Comparison of ENCODE assay signal across 8 cellular contexts in the genomic region with DNA sequence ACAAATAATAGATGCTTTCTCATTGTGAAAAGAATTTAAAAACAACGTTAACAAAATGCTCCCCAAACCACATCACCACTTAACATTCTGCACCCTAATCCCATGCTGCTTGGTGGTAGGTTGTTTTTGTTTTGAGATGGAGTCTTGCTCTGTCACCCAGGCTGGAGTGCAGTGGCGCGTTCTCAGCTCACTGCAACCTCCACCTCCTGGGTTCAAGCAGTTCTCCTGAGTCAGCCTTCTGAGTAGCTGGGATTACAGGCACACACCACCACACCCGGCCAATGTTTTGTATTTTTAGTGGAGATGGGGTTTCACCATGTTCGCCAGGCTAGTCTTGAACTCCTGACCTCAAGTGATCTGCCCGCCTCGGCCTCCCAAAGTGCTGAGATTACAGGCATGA.
DNase-seq lines count a peak whose midpoint lies in the region; ATAC-seq and TF ChIP-seq lines count a peak whose summit lies in the region.
"Not testable (repeated sequence)": the region's sequence is repeated elsewhere in the genome, so short reads cannot be mapped to it uniquely, and the experiment has no call there.

No MANE protein-coding gene starts in this region.

- peaks cover 55% of the 10 kb centered on the region for H3K4me1 Mint-ChIP-seq in endodermal cell

- H3K9me3 ChIP-seq in BLaER1 treated with 17β-estradiol and CSF1 and Interleukin-3, amounts not matched to agents 10 nM and 100 nM (replicated peaks in 1 of 11); endodermal cell (ENCODE audit: control insufficient read depth, low read length); hepatocyte (ENCODE audit: low read depth); psoas muscle; subcutaneous abdominal adipose tissue (ENCODE audit: control insufficient read depth in 5 of 5, low read length in 5 of 5): not testable (repeated sequence)

- not testable (repeated sequence) for H3K4me3 ChIP-seq in BLaER1 treated with 17β-estradiol and CSF1 and Interleukin-3, amounts not matched to agents 10 nM and 100 nM; endodermal cell (ENCODE audit: low read length); hepatocyte; subcutaneous abdominal adipose tissue (ENCODE audit: low read depth in 1 of 5, low read length in 5 of 5)
- peak overlapping the region; percentile 16 for H3K4me3 ChIP-seq in psoas muscle

- not testable (repeated sequence) for H3K9me3 Mint-ChIP-seq in endodermal cell

- peak overlapping the region; percentile 54 to 76 (median 69) for H3K4me2 ChIP-seq in BLaER1 treated with 17β-estradiol and CSF1 and Interleukin-3, amounts not matched to agents 10 nM and 100 nM
- H3K4me2 ChIP-seq in hepatocyte: peak overlapping the region; percentile 9

- H3K27me3 Mint-ChIP-seq in endodermal cell (ENCODE audit: insufficient read depth): not testable (repeated sequence)

- H3K9me2 ChIP-seq in hepatocyte (replicated peaks; ENCODE audit: insufficient read depth): not testable (repeated sequence)

- H3K79me2 ChIP-seq in hepatocyte: peaks cover 99% of the 10 kb centered on the region

- peak overlapping the region; percentile 81 for H3K27ac Mint-ChIP-seq in endodermal cell

- peaks cover 0 to 31% (median 13%) of the 10 kb centered on the region in 11 experiments; a peak in 11 of 22 replicates for H3K36me3 ChIP-seq in BLaER1 treated with 17β-estradiol and CSF1 and Interleukin-3, amounts not matched to agents 10 nM and 100 nM
- not testable (repeated sequence) for H3K36me3 ChIP-seq in endodermal cell (ENCODE audit: control insufficient read depth, insufficient read depth, low read length); hepatocyte (replicated peaks; ENCODE audit: insufficient read depth, low read depth); psoas muscle (ENCODE audit: insufficient read depth in 1 of 2, low read depth in 1 of 2); subcutaneous abdominal adipose tissue (ENCODE audit: control insufficient read depth in 5 of 5, insufficient read depth in 5 of 5, low read length in 5 of 5)

- peaks cover 99 to 100% (median 100%) of the 10 kb centered on the region in 11 experiments for H4K20me1 ChIP-seq in BLaER1 treated with 17β-estradiol and CSF1 and Interleukin-3, amounts not matched to agents 10 nM and 100 nM
- peaks cover 50% of the 10 kb centered on the region for H4K20me1 ChIP-seq in hepatocyte (ENCODE audit: insufficient read depth, poor library complexity, severe bottlenecking)

- H3K9ac ChIP-seq in BLaER1 treated with 17β-estradiol and CSF1 and Interleukin-3, amounts not matched to agents 10 nM and 100 nM; endodermal cell (ENCODE audit: extremely low read depth, low read length, poor library complexity, severe bottlenecking): not testable (repeated sequence)
- H3K9ac ChIP-seq in subcutaneous abdominal adipose tissue (ENCODE audit: low read length in 5 of 5): peak overlapping the region in 1 of 5 donors; percentile 40

- 57 to 81% methylated on average over 2 to 6 of the region's 7 CpGs for WGBS in endodermal cell (ENCODE audit: insufficient coverage in 1 of 2, insufficient read length in 1 of 2), 2 experiments
- WGBS in hepatocyte (ENCODE audit: low lambda C conversion rate, missing lambda C conversion rate): 68% methylated on average over 7 of the region's 7 CpGs
- 22 to 42% (median 26%) methylated on average over 7 of the region's 7 CpGs for WGBS in psoas muscle, 3 donors

- peaks cover 83 to 100% (median 96%) of the 10 kb centered on the region in 10 experiments for H3K4me1 ChIP-seq in BLaER1 treated with 17β-estradiol and CSF1 and Interleukin-3, amounts not matched to agents 10 nM and 100 nM
- peaks cover 47% of the 10 kb centered on the region for H3K4me1 ChIP-seq in endodermal cell (ENCODE audit: control insufficient read depth, insufficient read depth, low read length)
- peaks cover 27% of the 10 kb centered on the region for H3K4me1 ChIP-seq in hepatocyte (ENCODE audit: insufficient read depth)
- peaks cover 99% of the 10 kb centered on the region for H3K4me1 ChIP-seq in psoas muscle
- peaks cover 16 to 80% (median 75%) of the 10 kb centered on the region in 5 donors for H3K4me1 ChIP-seq in subcutaneous abdominal adipose tissue (ENCODE audit: control insufficient read depth in 5 of 5, insufficient read depth in 5 of 5, low read length in 5 of 5)

- H2AFZ ChIP-seq in hepatocyte: not testable (repeated sequence)

- not testable (repeated sequence) for TF ChIP-seq CTCF in endodermal cell (conservative IDR thresholded peaks at IDR 0.05); hepatocyte (IDR thresholded peaks at IDR 0.05; ENCODE audit: poor library complexity); psoas muscle (IDR thresholded peaks at IDR 0.05)

- intact Hi-C loops in psoas muscle (cut with DNase I): loop anchor here in 1 of 2 donors (5.0 kb wide), 1 partner anchor 40 kb away; no protein-coding TSS in a partner anchor

- H3K27me3 ChIP-seq in BLaER1 treated with 17β-estradiol and CSF1 and Interleukin-3, amounts not matched to agents 10 nM and 100 nM; endodermal cell (ENCODE audit: control insufficient read depth, insufficient read depth, low read length, poor library complexity, severe bottlenecking); hepatocyte; psoas muscle (ENCODE audit: insufficient read depth in 3 of 3, low read length in 2 of 3); subcutaneous abdominal adipose tissue (ENCODE audit: control insufficient read depth in 5 of 5, insufficient read depth in 4 of 5, low read length in 5 of 5): not testable (repeated sequence)

- peak; percentile 14 for DNase-seq in NCI-H82 (lab: John Stamatoyannopoulos, UW)
- DNase-seq in endodermal cell; hepatocyte (ENCODE audit: low spot score): not testable (repeated sequence)
- DNase-seq in myocyte (ENCODE audit: low read depth): peak; percentile 36
- peak in 1 of 2 donors; percentile 64 for DNase-seq in psoas muscle

- peak in 3 of 4 donors; percentile 15 to 47 (median 45) for ATAC-seq in psoas muscle

- peak overlapping the region; percentile 27 for H3K4me3 Mint-ChIP-seq in endodermal cell

- peak overlapping the region in 7 of 11 experiments; percentile 3 to 45 (median 23); a peak in 9 of 22 replicates for H3K27ac ChIP-seq in BLaER1 treated with 17β-estradiol and CSF1 and Interleukin-3, amounts not matched to agents 10 nM and 100 nM
- H3K27ac ChIP-seq in angular gyrus (ENCODE audit: low read depth, low read length) (peak overlapping the region; percentile 17), endodermal cell (ENCODE audit: low read depth, low read length) (peak overlapping the region; percentile 5), psoas muscle (peak overlapping the region; percentile 91), subcutaneous abdominal adipose tissue (ENCODE audit: low read depth, low read length) (peak overlapping the region; percentile 97)
- not testable (repeated sequence) for H3K27ac ChIP-seq in hepatocyte

- H3K36me3 Mint-ChIP-seq in endodermal cell (ENCODE audit: low read depth): not testable (repeated sequence)
